In the genomic region with DNA sequence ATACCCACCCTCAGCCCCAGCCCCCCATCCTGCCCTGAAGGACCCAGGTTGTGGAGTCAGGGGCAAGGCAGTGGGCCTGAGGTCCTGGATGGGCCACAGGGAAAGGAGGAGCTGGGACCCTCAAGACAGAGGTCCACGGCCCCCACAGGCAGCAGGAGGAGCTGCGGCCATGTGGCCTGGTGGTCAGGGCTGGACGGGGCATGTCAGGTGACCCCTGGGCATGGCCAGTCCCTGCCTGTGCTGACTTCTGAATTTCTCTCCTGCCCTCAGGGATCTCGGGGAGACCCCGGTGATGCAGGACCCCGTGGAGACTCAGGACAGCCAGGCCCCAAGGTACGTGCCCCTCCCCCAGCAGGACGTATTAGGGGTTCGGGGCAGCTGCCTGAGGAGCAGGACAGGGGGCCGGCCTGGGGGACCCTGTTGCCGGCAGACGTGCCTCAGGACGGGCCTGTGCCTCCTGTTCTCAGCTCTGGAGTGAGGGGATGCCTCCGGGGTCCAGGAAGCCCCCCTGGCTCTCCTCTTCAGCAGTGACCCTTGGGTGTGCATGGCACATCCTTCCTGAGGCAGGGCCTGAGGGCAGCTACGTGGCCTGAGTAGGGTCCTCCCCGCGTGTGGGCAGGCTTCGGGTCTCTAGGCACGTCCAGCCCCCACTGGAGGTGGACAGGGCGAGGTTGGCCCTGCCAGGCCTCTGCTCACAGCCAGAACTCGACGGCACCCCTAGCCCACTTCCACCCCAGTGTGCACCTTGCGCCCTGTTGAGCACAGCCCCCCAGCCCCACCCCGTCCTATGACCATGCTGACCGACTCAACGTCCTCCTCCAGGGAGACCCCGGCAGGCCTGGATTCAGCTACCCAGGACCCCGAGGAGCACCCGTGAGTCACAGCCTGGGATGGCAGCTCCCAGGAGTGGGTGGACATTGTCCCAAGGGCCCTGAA, we compare ENCODE assay signal across 13 cellular contexts. TPM values are rescaled to one million over a fixed set of nuclear protein-coding genes. Genes with fewer than 3 reads are reported as not detected.
DNase-seq lines count a peak whose midpoint lies in the region; ATAC-seq and TF ChIP-seq lines count a peak whose summit lies in the region.
"Had no signal": no experiment of that assay in that cellular context is flagged by ENCODE, and none has a peak within 500 bp of the region (broad histone marks: within the 10 kb centered on the region; RNA-seq: fewer than 3 reads in every experiment).

No MANE protein-coding gene starts in this region.

- H3K36me3 Mint-ChIP-seq in activated naive CD4-positive, alpha-beta T cell treated with anti-CD3 and anti-CD28 coated beads for 36 hours (ENCODE audit: low read depth), result no peaks in the 10 kb centered on the region

- H3K9me3 ChIP-seq in adipocyte (ENCODE audit: control insufficient read depth, low read length), result no peaks in the 10 kb centered on the region
- no peaks in the 10 kb centered on the region for H3K9me3 ChIP-seq in lower lobe of right lung
- H3K9me3 ChIP-seq in tibial artery, result no peaks in the 10 kb centered on the region

- peaks cover 97% of the 10 kb centered on the region for H3K36me3 ChIP-seq in adipocyte (ENCODE audit: control insufficient read depth, insufficient read depth, low read length, severe bottlenecking)
- H3K36me3 ChIP-seq in lower lobe of right lung, result peaks cover 61% of the 10 kb centered on the region
- H3K36me3 ChIP-seq in tibial artery, result peaks cover 92 to 100% (median 96%) of the 10 kb centered on the region in 3 donors

- H3K9ac ChIP-seq in adipocyte (ENCODE audit: low read length), result peak overlapping the region; percentile 34

- peak; percentile 3 for DNase-seq in activated naive CD4-positive, alpha-beta T cell treated with anti-CD3 and anti-CD28 coated beads for 36 hours
- no peak for DNase-seq in activated naive CD4-positive, alpha-beta T cell treated with Interleukin-2 at 50 U/mL for 16 hours
- DNase-seq in adipocyte (ENCODE audit: low read depth), result no peak
- DNase-seq in lower lobe of right lung, result peak; percentile 43
- DNase-seq in tibial artery, result peak; percentile 12 to 64
- DNase-seq in MV-4-11 (lab: John Stamatoyannopoulos, UW), result no peak
- DNase-seq in DMS 273 (lab: John Stamatoyannopoulos, UW; ENCODE audit: unreplicated experiment), result no peak
- DNase-seq: activated CD4-positive, alpha-beta T cell treated with anti-CD3 and anti-CD28 coated beads, Interleukin-2, amount 10 ng/mL, durations not matched to agents 7 days and 5 days; amygdala; hippocampal formation; KBM-7; NCI-H187 treated with DMSO at 0.1 percent for 48 hours had no signal

- CTCF ChIA-PET in activated naive CD4-positive, alpha-beta T cell treated with anti-CD3 and anti-CD28 coated beads for 36 hours (lab: Charles Lee), result no interaction called here

- no peaks in the 10 kb centered on the region for H3K27me3 Mint-ChIP-seq in activated naive CD4-positive, alpha-beta T cell treated with anti-CD3 and anti-CD28 coated beads for 36 hours (ENCODE audit: low read depth)
- H3K27me3 Mint-ChIP-seq: activated CD4-positive, alpha-beta T cell treated with anti-CD3 and anti-CD28 coated beads, Interleukin-2, amount 10 ng/mL, durations not matched to agents 7 days and 5 days had no signal

- no peak overlapping the region for H3K4me3 Mint-ChIP-seq in activated naive CD4-positive, alpha-beta T cell treated with anti-CD3 and anti-CD28 coated beads for 36 hours
- H3K4me3 Mint-ChIP-seq: activated CD4-positive, alpha-beta T cell treated with anti-CD3 and anti-CD28 coated beads, Interleukin-2, amount 10 ng/mL, durations not matched to agents 7 days and 5 days had no signal

- peaks cover 14% of the 10 kb centered on the region for H3K4me1 ChIP-seq in adipocyte (ENCODE audit: control insufficient read depth, insufficient read depth, low read length)
- no peaks in the 10 kb centered on the region for H3K4me1 ChIP-seq in lower lobe of right lung
- H3K4me1 ChIP-seq in tibial artery, result no peaks in the 10 kb centered on the region

- intact Hi-C loops in activated naive CD4-positive, alpha-beta T cell treated with anti-CD3 and anti-CD28 coated beads for 36 hours (cut with micrococcal nuclease), result no loop called here
- intact Hi-C loops in lower lobe of right lung (cut with DNase I), result no loop called here
- intact Hi-C loops in tibial artery (cut with DNase I; ENCODE audit: low total_unique reads), result loop anchor here (10.0 kb wide), 1 partner anchor 127 kb away; no protein-coding TSS in a partner anchor

- H3K27ac ChIP-seq in lower lobe of right lung, result no peak overlapping the region
- H3K27ac ChIP-seq in tibial artery, result peak overlapping the region; percentile 15 to 19

- TF ChIP-seq CTCF in lower lobe of right lung (IDR thresholded peaks at IDR 0.05) (no peak), tibial artery (IDR thresholded peaks at IDR 0.05) (no peak)

- H3K27me3 ChIP-seq in adipocyte (replicated peaks; ENCODE audit: control insufficient read depth, insufficient read depth, low read length), result no peaks in the 10 kb centered on the region
- H3K27me3 ChIP-seq in lower lobe of right lung (ENCODE audit: low read depth), result no peaks in the 10 kb centered on the region
- no peaks in the 10 kb centered on the region for H3K27me3 ChIP-seq in tibial artery

- H3K9me3 Mint-ChIP-seq in activated naive CD4-positive, alpha-beta T cell treated with anti-CD3 and anti-CD28 coated beads for 36 hours, result no peaks in the 10 kb centered on the region
- H3K9me3 Mint-ChIP-seq: activated CD4-positive, alpha-beta T cell treated with anti-CD3 and anti-CD28 coated beads, Interleukin-2, amount 10 ng/mL, durations not matched to agents 7 days and 5 days had no signal

- no peaks in the 10 kb centered on the region for H3K4me1 Mint-ChIP-seq in activated naive CD4-positive, alpha-beta T cell treated with anti-CD3 and anti-CD28 coated beads for 36 hours (ENCODE audit: low read depth)
- H3K4me1 Mint-ChIP-seq: activated CD4-positive, alpha-beta T cell treated with anti-CD3 and anti-CD28 coated beads, Interleukin-2, amount 10 ng/mL, durations not matched to agents 7 days and 5 days had no signal

- ATAC-seq in lower lobe of right lung (no peak), HG03342 (IDR thresholded peaks at IDR 0.05; ENCODE audit: unreplicated experiment) (no peak)

- no peak overlapping the region for H3K4me3 ChIP-seq in adipocyte (ENCODE audit: low read length)
- no peak overlapping the region for H3K4me3 ChIP-seq in lower lobe of right lung
- no peak overlapping the region for H3K4me3 ChIP-seq in tibial artery

- H3K27ac Mint-ChIP-seq in activated naive CD4-positive, alpha-beta T cell treated with anti-CD3 and anti-CD28 coated beads for 36 hours, result no peak overlapping the region
- H3K27ac Mint-ChIP-seq: activated CD4-positive, alpha-beta T cell treated with anti-CD3 and anti-CD28 coated beads, Interleukin-2, amount 10 ng/mL, durations not matched to agents 7 days and 5 days had no signal

RNA-seq across cellular contexts. Expression of a gene that starts 23.6 kb away (rescaled TPM):
- total RNA-seq in activated naive CD4-positive, alpha-beta T cell treated with anti-CD3 and anti-CD28 coated beads for 36 hours, result 1 to 10 TPM; 6.7 to 8.4 TPM
- total RNA-seq in lower lobe of right lung, result 227 TPM

RNA-seq across cellular contexts. Expression of a gene that starts 33.8 kb away (rescaled TPM):
- not detected for total RNA-seq in activated naive CD4-positive, alpha-beta T cell treated with anti-CD3 and anti-CD28 coated beads for 36 hours
- 1.5 TPM for total RNA-seq in lower lobe of right lung
- total RNA-seq: activated CD4-positive, alpha-beta T cell treated with anti-CD3 and anti-CD28 coated beads, Interleukin-2, amount 10 ng/mL, durations not matched to agents 7 days and 5 days had no signal

Comparison
In these comparisons a context has a peak if more than half of its experiments do, and no peak if none do; other contexts are left out.
1. DNase-seq: peak in activated naive CD4-positive, alpha-beta T cell treated with anti-CD3 and anti-CD28 coated beads for 36 hours (single experiment), lower lobe of right lung (single experiment) and tibial artery (2 of 2); none in activated naive CD4-positive, alpha-beta T cell treated with Interleukin-2 at 50 U/mL for 16 hours (single experiment), adipocyte (single experiment), MV-4-11 (single experiment) and DMS 273 (single experiment).
2. RNA of a gene that starts 23.6 kb away (total RNA-seq): 227 TPM in lower lobe of right lung (single experiment); 6.7 to 8.4 TPM in activated naive CD4-positive, alpha-beta T cell treated with anti-CD3 and anti-CD28 coated beads for 36 hours; every median in the first group is over 10 times any median in the second.